In genomic region chr12:12476836-12477531, GRCh38 we compare ENCODE assay signal across 17 cellular contexts.
DNase-seq lines count a peak whose midpoint lies in the region; ATAC-seq and TF ChIP-seq lines count a peak whose summit lies in the region.
"Had no signal": no experiment of that assay in that cellular context is flagged by ENCODE, and none has a peak within 500 bp of the region (broad histone marks: within the 10 kb centered on the region; RNA-seq: fewer than 3 reads in every experiment).

No MANE protein-coding gene starts in this region.

- no peaks in the 10 kb centered on the region for H3K27me3 ChIP-seq in transverse colon
- H3K27me3 ChIP-seq: cardiac muscle cell, left lung had no signal

- H3K27me3 Mint-ChIP-seq in activated CD8-positive, alpha-beta memory T cell treated with anti-CD3 and anti-CD28 coated beads, Interleukin-2, amount 10 ng/mL, durations not matched to agents 7 days and 5 days: no peaks in the 10 kb centered on the region
- H3K27me3 Mint-ChIP-seq in activated CD4-positive, alpha-beta memory T cell treated with anti-CD3 and anti-CD28 coated beads, Interleukin-2, amount 10 ng/mL, durations not matched to agents 7 days and 5 days: no peaks in the 10 kb centered on the region
- H3K27me3 Mint-ChIP-seq: stimulated activated naive B cell treated with anti-CD40 and anti-IgM and Interleukin-4, amounts not matched to agents 10 μg/mL and 1 μg/mL and 100 μg/mL, for 72 hours had no signal

- DNase-seq in activated CD8-positive, alpha-beta memory T cell treated with anti-CD3 and anti-CD28 coated beads, Interleukin-2, amount 10 ng/mL, durations not matched to agents 7 days and 5 days: no peak
- no peak for DNase-seq in activated CD8-positive, alpha-beta memory T cell treated with anti-CD3 and anti-CD28 coated beads, Interleukin-2, amount 50 U/mL, for 4 hours
- no peak for DNase-seq in activated CD4-positive, alpha-beta memory T cell treated with anti-CD3 and anti-CD28 coated beads, Interleukin-2, amount 10 ng/mL, durations not matched to agents 7 days and 5 days
- DNase-seq in hypothalamus (lab: John Stamatoyannopoulos, UW) (peak in 50 of 51 donors; percentile 19 to 90 (median 68)), putamen (ENCODE audit: low spot score) (peak; percentile 89), DMS53 (lab: John Stamatoyannopoulos, UW) (no peak), transverse colon (no peak), left colon (no peak)
- DNase-seq: ACHN; activated CD8-positive, alpha-beta memory T cell treated with anti-CD3 and anti-CD28 coated beads for 24 hours; KBM-7; left lung; NCI-H1105 treated with DMSO at 0.1 percent for 48 hours; stimulated activated CD4-positive, alpha-beta T cell treated with anti-CD3 and anti-CD28 coated beads, Interleukin-12 subunit alpha, Interleukin-12 subunit beta, amount 100 ng/mL, for 4 hours; stimulated activated naive B cell treated with anti-CD40 and anti-IgM and Interleukin-4, amounts not matched to agents 10 μg/mL and 1 μg/mL and 100 μg/mL, for 72 hours had no signal

- H3K4me1 Mint-ChIP-seq in activated CD8-positive, alpha-beta memory T cell treated with anti-CD3 and anti-CD28 coated beads, Interleukin-2, amount 10 ng/mL, durations not matched to agents 7 days and 5 days: peaks cover 78% of the 10 kb centered on the region
- H3K4me1 Mint-ChIP-seq in activated CD4-positive, alpha-beta memory T cell treated with anti-CD3 and anti-CD28 coated beads, Interleukin-2, amount 10 ng/mL, durations not matched to agents 7 days and 5 days: peaks cover 83% of the 10 kb centered on the region

- peaks cover 61% of the 10 kb centered on the region for H3K36me3 Mint-ChIP-seq in activated CD8-positive, alpha-beta memory T cell treated with anti-CD3 and anti-CD28 coated beads, Interleukin-2, amount 10 ng/mL, durations not matched to agents 7 days and 5 days
- H3K36me3 Mint-ChIP-seq in activated CD4-positive, alpha-beta memory T cell treated with anti-CD3 and anti-CD28 coated beads, Interleukin-2, amount 10 ng/mL, durations not matched to agents 7 days and 5 days (ENCODE audit: low read depth): peaks cover 72% of the 10 kb centered on the region

- POLR2A ChIA-PET in activated CD4-positive, alpha-beta memory T cell treated with anti-CD3 and anti-CD28 coated beads, Interleukin-2, amount 10 ng/mL, durations not matched to agents 7 days and 5 days (lab: Charles Lee): interaction anchor here (0.6 to 22.6 kb wide), 17 partner anchors 10 to 260 kb away, joined by 3 to 580 read pairs (median 52); partner anchors contain the start of genes BORCS5, CDKN1B, DUSP16 and GPR19

- intact Hi-C loops in transverse colon (cut with DNase I; ENCODE audit: low total_unique reads): no loop called here
- intact Hi-C loops in left colon (cut with DNase I, micrococcal nuclease): no loop called here

- no peak overlapping the region for H3K4me3 ChIP-seq in transverse colon
- H3K4me3 ChIP-seq: cardiac muscle cell, left lung, SK-N-MC had no signal

- peaks cover 0 to 27% (median 11%) of the 10 kb centered on the region in 4 donors for H3K36me3 ChIP-seq in transverse colon

- H3K9me3 Mint-ChIP-seq in activated CD8-positive, alpha-beta memory T cell treated with anti-CD3 and anti-CD28 coated beads, Interleukin-2, amount 10 ng/mL, durations not matched to agents 7 days and 5 days (ENCODE audit: low read depth): no peaks in the 10 kb centered on the region
- no peaks in the 10 kb centered on the region for H3K9me3 Mint-ChIP-seq in activated CD4-positive, alpha-beta memory T cell treated with anti-CD3 and anti-CD28 coated beads, Interleukin-2, amount 10 ng/mL, durations not matched to agents 7 days and 5 days
- H3K9me3 Mint-ChIP-seq: stimulated activated naive B cell treated with anti-CD40 and anti-IgM and Interleukin-4, amounts not matched to agents 10 μg/mL and 1 μg/mL and 100 μg/mL, for 72 hours had no signal

- in situ Hi-C loops in transverse colon (cut with MboI; ENCODE audit: low pct_ligation_motif_present in 1 of 4, low pct_unique_long_range_greater_than_20kb in 1 of 4, low sequenced_read_pairs in 3 of 4): no loop called here

- H3K27ac Mint-ChIP-seq in activated CD8-positive, alpha-beta memory T cell treated with anti-CD3 and anti-CD28 coated beads, Interleukin-2, amount 10 ng/mL, durations not matched to agents 7 days and 5 days: peak overlapping the region; percentile 57
- H3K27ac Mint-ChIP-seq in activated CD4-positive, alpha-beta memory T cell treated with anti-CD3 and anti-CD28 coated beads, Interleukin-2, amount 10 ng/mL, durations not matched to agents 7 days and 5 days: peak overlapping the region; percentile 52
- H3K27ac Mint-ChIP-seq: stimulated activated naive B cell treated with anti-CD40 and anti-IgM and Interleukin-4, amounts not matched to agents 10 μg/mL and 1 μg/mL and 100 μg/mL, for 72 hours had no signal

- H3K4me3 Mint-ChIP-seq in activated CD8-positive, alpha-beta memory T cell treated with anti-CD3 and anti-CD28 coated beads, Interleukin-2, amount 10 ng/mL, durations not matched to agents 7 days and 5 days: no peak overlapping the region
- H3K4me3 Mint-ChIP-seq in activated CD4-positive, alpha-beta memory T cell treated with anti-CD3 and anti-CD28 coated beads, Interleukin-2, amount 10 ng/mL, durations not matched to agents 7 days and 5 days: no peak overlapping the region
- H3K4me3 Mint-ChIP-seq: stimulated activated naive B cell treated with anti-CD40 and anti-IgM and Interleukin-4, amounts not matched to agents 10 μg/mL and 1 μg/mL and 100 μg/mL, for 72 hours had no signal

- TF ChIP-seq CTCF in transverse colon (IDR thresholded peaks at IDR 0.05): no peak

- no peaks in the 10 kb centered on the region for H3K4me1 ChIP-seq in transverse colon

- CTCF ChIA-PET in activated CD8-positive, alpha-beta memory T cell treated with anti-CD3 and anti-CD28 coated beads, Interleukin-2, amount 10 ng/mL, durations not matched to agents 7 days and 5 days (lab: Charles Lee): interaction anchor here (0.6 to 5.5 kb wide), 12 partner anchors 9 to 259 kb away, joined by 3 to 65 read pairs (median 4); partner anchors contain the start of gene DUSP16
- CTCF ChIA-PET in activated CD4-positive, alpha-beta memory T cell treated with anti-CD3 and anti-CD28 coated beads, Interleukin-2, amount 10 ng/mL, durations not matched to agents 7 days and 5 days (lab: Charles Lee): interaction anchor here (2.4 to 4.7 kb wide), 6 partner anchors 10 to 119 kb away, joined by 7 to 42 read pairs (median 24); partner anchors contain the start of genes BORCS5 and DUSP16

- no peak overlapping the region for H3K27ac ChIP-seq in transverse colon
- H3K27ac ChIP-seq: cardiac muscle cell, SK-N-MC had no signal

- no peak for TF ChIP-seq POLR2A in transverse colon (IDR thresholded peaks at IDR 0.05)

- no peaks in the 10 kb centered on the region for H3K9me3 ChIP-seq in transverse colon
- H3K9me3 ChIP-seq: left lung had no signal

- TF ChIP-seq EP300 in transverse colon (IDR thresholded peaks at IDR 0.05; ENCODE audit: low read depth): no peak

- ATAC-seq in activated CD8-positive, alpha-beta memory T cell treated with anti-CD3 and anti-CD28 coated beads, Interleukin-2, amount 10 ng/mL, durations not matched to agents 7 days and 5 days: no peak
- no peak for ATAC-seq in left colon
- ATAC-seq: left lung; stimulated activated naive B cell treated with anti-CD40 and anti-IgM and Interleukin-4, amounts not matched to agents 10 μg/mL and 1 μg/mL and 100 μg/mL, for 72 hours had no signal

- 96% methylated on average over 21 of the region's 21 CpGs; no CpG with 5 or more reads in 1 of the 2 donors for WGBS in transverse colon (ENCODE audit: low coverage in 1 of 2), 2 donors

Comparison
In these comparisons a context has a peak if more than half of its experiments do, and no peak if none do; other contexts are left out.
1. DNase-seq: peak in hypothalamus (50 of 51) and putamen (single experiment); none in activated CD8-positive, alpha-beta memory T cell treated with anti-CD3 and anti-CD28 coated beads, Interleukin-2, amount 10 ng/mL, durations not matched to agents 7 days and 5 days (single experiment), activated CD8-positive, alpha-beta memory T cell treated with anti-CD3 and anti-CD28 coated beads, Interleukin-2, amount 50 U/mL, for 4 hours (single experiment), activated CD4-positive, alpha-beta memory T cell treated with anti-CD3 and anti-CD28 coated beads, Interleukin-2, amount 10 ng/mL, durations not matched to agents 7 days and 5 days (single experiment), DMS53 (single experiment), transverse colon (single experiment) and left colon (0 of 2).